ENCODE assay signal across 1 cellular context in the genomic region with DNA sequence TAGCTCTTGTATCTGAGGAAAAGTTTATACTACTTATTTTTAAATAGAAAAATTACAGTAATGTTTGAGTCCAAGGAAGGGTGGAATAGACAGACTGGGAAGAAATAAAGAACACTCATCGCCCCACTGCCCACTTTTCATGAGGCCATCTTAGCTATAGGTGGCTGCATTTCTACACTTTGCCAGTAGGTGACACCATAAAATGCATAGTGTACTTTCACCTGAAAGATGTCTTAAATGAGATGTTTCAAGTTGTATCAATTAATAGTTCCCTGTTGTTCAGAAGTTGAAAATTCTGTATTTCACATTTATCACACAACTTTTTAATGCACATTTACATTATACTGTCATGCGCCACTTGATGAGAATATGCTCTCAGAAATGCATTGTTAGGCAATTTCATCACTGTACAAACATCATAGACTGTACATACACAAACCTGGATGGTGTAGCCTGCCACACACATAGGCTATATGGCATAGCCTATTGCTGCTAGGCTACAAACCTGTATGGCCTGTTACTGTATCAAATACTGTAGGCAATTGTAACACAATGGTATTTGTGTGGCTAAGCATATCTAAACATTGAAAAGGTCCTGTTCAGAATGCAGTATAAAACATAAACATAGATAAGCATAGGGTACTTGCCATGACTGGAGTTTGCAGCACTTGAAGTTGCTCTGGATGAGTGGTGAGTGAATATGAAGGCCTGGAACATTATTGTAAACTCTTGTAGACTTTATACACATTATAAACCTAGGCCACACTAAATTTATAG.
TF ChIP-seq lines count a peak whose summit lies in the region.

No MANE protein-coding gene starts in this region.

TF ChIP-seq in GM23338, 12 proteins besides CTCF, POLR2A, EP300 and RAD21 (continued from another document):
- TF ChIP-seq, protein P1, sequence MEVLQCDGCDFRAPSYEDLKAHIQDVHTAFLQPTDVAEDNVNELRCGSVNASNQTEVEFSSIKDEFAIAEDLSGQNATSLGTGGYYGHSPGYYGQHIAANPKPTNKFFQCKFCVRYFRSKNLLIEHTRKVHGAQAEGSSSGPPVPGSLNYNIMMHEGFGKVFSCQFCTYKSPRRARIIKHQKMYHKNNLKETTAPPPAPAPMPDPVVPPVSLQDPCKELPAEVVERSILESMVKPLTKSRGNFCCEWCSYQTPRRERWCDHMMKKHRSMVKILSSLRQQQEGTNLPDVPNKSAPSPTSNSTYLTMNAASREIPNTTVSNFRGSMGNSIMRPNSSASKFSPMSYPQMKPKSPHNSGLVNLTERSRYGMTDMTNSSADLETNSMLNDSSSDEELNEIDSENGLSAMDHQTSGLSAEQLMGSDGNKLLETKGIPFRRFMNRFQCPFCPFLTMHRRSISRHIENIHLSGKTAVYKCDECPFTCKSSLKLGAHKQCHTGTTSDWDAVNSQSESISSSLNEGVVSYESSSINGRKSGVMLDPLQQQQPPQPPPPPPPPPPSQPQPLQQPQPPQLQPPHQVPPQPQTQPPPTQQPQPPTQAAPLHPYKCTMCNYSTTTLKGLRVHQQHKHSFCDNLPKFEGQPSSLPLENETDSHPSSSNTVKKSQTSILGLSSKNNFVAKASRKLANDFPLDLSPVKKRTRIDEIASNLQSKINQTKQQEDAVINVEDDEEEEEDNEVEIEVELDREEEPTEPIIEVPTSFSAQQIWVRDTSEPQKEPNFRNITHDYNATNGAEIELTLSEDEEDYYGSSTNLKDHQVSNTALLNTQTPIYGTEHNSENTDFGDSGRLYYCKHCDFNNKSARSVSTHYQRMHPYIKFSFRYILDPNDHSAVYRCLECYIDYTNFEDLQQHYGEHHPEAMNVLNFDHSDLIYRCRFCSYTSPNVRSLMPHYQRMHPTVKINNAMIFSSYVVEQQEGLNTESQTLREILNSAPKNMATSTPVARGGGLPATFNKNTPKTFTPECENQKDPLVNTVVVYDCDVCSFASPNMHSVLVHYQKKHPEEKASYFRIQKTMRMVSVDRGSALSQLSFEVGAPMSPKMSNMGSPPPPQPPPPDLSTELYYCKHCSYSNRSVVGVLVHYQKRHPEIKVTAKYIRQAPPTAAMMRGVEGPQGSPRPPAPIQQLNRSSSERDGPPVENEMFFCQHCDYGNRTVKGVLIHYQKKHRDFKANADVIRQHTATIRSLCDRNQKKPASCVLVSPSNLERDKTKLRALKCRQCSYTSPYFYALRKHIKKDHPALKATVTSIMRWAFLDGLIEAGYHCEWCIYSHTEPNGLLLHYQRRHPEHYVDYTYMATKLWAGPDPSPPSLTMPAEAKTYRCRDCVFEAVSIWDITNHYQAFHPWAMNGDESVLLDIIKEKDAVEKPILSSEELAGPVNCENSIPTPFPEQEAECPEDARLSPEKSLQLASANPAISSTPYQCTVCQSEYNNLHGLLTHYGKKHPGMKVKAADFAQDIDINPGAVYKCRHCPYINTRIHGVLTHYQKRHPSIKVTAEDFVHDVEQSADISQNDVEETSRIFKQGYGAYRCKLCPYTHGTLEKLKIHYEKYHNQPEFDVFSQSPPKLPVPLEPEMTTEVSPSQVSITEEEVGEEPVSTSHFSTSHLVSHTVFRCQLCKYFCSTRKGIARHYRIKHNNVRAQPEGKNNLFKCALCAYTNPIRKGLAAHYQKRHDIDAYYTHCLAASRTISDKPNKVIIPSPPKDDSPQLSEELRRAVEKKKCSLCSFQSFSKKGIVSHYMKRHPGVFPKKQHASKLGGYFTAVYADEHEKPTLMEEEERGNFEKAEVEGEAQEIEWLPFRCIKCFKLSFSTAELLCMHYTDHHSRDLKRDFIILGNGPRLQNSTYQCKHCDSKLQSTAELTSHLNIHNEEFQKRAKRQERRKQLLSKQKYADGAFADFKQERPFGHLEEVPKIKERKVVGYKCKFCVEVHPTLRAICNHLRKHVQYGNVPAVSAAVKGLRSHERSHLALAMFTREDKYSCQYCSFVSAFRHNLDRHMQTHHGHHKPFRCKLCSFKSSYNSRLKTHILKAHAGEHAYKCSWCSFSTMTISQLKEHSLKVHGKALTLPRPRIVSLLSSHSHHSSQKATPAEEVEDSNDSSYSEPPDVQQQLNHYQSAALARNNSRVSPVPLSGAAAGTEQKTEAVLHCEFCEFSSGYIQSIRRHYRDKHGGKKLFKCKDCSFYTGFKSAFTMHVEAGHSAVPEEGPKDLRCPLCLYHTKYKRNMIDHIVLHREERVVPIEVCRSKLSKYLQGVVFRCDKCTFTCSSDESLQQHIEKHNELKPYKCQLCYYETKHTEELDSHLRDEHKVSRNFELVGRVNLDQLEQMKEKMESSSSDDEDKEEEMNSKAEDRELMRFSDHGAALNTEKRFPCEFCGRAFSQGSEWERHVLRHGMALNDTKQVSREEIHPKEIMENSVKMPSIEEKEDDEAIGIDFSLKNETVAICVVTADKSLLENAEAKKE (CRISPR knock-in tag; IDR thresholded peaks at IDR 0.05): no peak
- no peak for TF ChIP-seq POLR2AphosphoS5 (IDR thresholded peaks at IDR 0.05; ENCODE audit: low read depth)
- no peak for TF ChIP-seq ZNF331 (CRISPR knock-in tag; IDR thresholded peaks at IDR 0.05; ENCODE audit: low read depth)
TF ChIP-seq in GM23338: peak in this region for 0.
